ENCODE assay signal across 26 cellular contexts in genomic region chr1:171897304-171897703, GRCh38.
"Had no signal": no experiment of that assay in that cellular context is flagged by ENCODE, and none has a peak within 500 bp of the region (broad histone marks: within the 10 kb centered on the region; RNA-seq: fewer than 3 reads in every experiment).

No MANE protein-coding gene starts in this region.

- H3K27me3 ChIP-seq: heart left ventricle, left lung, ovary, stomach, suprapubic skin, tibial artery, upper lobe of right lung had no signal

- H3K27ac Mint-ChIP-seq: naive thymus-derived CD8-positive, alpha-beta T cell; nephron; progenitor cell of endocrine pancreas; stimulated activated naive B cell treated with anti-CD40 and anti-IgM and Interleukin-4, amounts not matched to agents 10 μg/mL and 1 μg/mL and 100 μg/mL, for 72 hours had no signal

- H3K27ac ChIP-seq: heart left ventricle, left lung, lower lobe of right lung, ovary, skin epidermis, stomach, suprapubic skin, thoracic aorta, tibial artery, upper lobe of right lung had no signal

- H3K4me3 ChIP-seq: heart left ventricle, left lung, lower lobe of right lung, ovary, skin epidermis, stomach, suprapubic skin, thoracic aorta, tibial artery, upper lobe of right lung had no signal

- H3K27me3 Mint-ChIP-seq: progenitor cell of endocrine pancreas had no signal

- H3K4me1 Mint-ChIP-seq: stimulated activated naive B cell treated with anti-CD40 and anti-IgM and Interleukin-4, amounts not matched to agents 10 μg/mL and 1 μg/mL and 100 μg/mL, for 72 hours had no signal

- H3K4me1 ChIP-seq: tibial artery, upper lobe of right lung had no signal

- DNase-seq: heart left ventricle; islet precursor cell; kidney glomerular epithelial cell; left colon; left lung; lower lobe of right lung; mammary epithelial cell; mesenchymal stem cell; naive thymus-derived CD8-positive, alpha-beta T cell; ovary; right cardiac atrium; stimulated activated CD4-positive, alpha-beta T cell treated with anti-CD3 and anti-CD28 coated beads, Interleukin-12 subunit alpha, Interleukin-12 subunit beta, amount 100 ng/mL, for 4 hours; stimulated activated CD4-positive, alpha-beta T cell treated with anti-CD3 and anti-CD28 coated beads, Interleukin-15, amount 100 ng/mL, for 24 hours; stimulated activated CD4-positive, alpha-beta T cell treated with anti-CD3 and anti-CD28 coated beads, Interleukin-2, amount 100 ng/mL, for 24 hours; stimulated activated CD4-positive, alpha-beta T cell treated with anti-CD3 and anti-CD28 coated beads, Interleukin-4, amount 100 ng/mL, for 1 hour; stimulated activated naive B cell treated with anti-CD40 and anti-IgM and Interleukin-4, amounts not matched to agents 10 μg/mL and 1 μg/mL and 100 μg/mL, for 72 hours; stimulated activated naive CD8-positive, alpha-beta T cell treated with anti-CD3 and anti-CD28 coated beads, Interleukin-15, Interleukin-2, amounts not matched to agents 100 U/mL and 50 U/mL, for 24 hours; stomach; tibial artery; trophoblast cell; upper lobe of right lung had no signal

- H3K36me3 ChIP-seq: heart left ventricle, left lung, lower lobe of right lung, ovary, stomach, suprapubic skin, thoracic aorta, tibial artery, upper lobe of right lung had no signal

- H3K9me3 Mint-ChIP-seq: stimulated activated naive B cell treated with anti-CD40 and anti-IgM and Interleukin-4, amounts not matched to agents 10 μg/mL and 1 μg/mL and 100 μg/mL, for 72 hours had no signal

- H3K4me3 Mint-ChIP-seq: naive thymus-derived CD8-positive, alpha-beta T cell; nephron; stimulated activated naive B cell treated with anti-CD40 and anti-IgM and Interleukin-4, amounts not matched to agents 10 μg/mL and 1 μg/mL and 100 μg/mL, for 72 hours had no signal

- H3K9me3 ChIP-seq: lower lobe of right lung, ovary, stomach, suprapubic skin, thoracic aorta, tibial artery, upper lobe of right lung had no signal
